Comparison of ENCODE assay signal across 9 cellular contexts in genomic region chr3:42535981-42536784, GRCh38. TPM values are rescaled to one million over a fixed set of nuclear protein-coding genes. Genes with fewer than 3 reads are reported as not detected.
DNase-seq lines count a peak whose midpoint lies in the region; ATAC-seq, FAIRE-seq and TF ChIP-seq lines count a peak whose summit lies in the region.
"Had no signal": no experiment of that assay in that cellular context is flagged by ENCODE, and none has a peak within 500 bp of the region (broad histone marks: within the 10 kb centered on the region; RNA-seq: fewer than 3 reads in every experiment).

No MANE protein-coding gene starts in this region.

- no peaks in the 10 kb centered on the region for H3K9me3 Mint-ChIP-seq in activated naive CD8-positive, alpha-beta T cell treated with anti-CD3 and anti-CD28 coated beads for 36 hours
- no peaks in the 10 kb centered on the region for H3K9me3 Mint-ChIP-seq in type B pancreatic cell

- no peaks in the 10 kb centered on the region for H4K20me1 ChIP-seq in keratinocyte (ENCODE audit: control insufficient read depth, extremely low read depth, insufficient read depth, low read length)

- H3K36me3 ChIP-seq in keratinocyte (ENCODE audit: control insufficient read depth in 2 of 2, extremely low read depth in 1 of 2, insufficient read depth in 2 of 2, low read length in 2 of 2), result no peaks in the 10 kb centered on the region

- H3K79me2 ChIP-seq in keratinocyte (ENCODE audit: control insufficient read depth, insufficient read depth, low read length), result no peaks in the 10 kb centered on the region

- no peak overlapping the region for H3K4me2 ChIP-seq in keratinocyte (ENCODE audit: control insufficient read depth, extremely low read depth, insufficient read depth, low read depth, low read length)

- no peak overlapping the region for H3K9ac ChIP-seq in keratinocyte (ENCODE audit: control insufficient read depth, extremely low read depth, insufficient read depth, low read length)

- H3K9me1 ChIP-seq in keratinocyte (ENCODE audit: control insufficient read depth, extremely low read depth, insufficient read depth, low read length), result no peaks in the 10 kb centered on the region

- FAIRE-seq in keratinocyte (lab: Jason Lieb, UNC), result peak; percentile 29

- H2AFZ ChIP-seq in keratinocyte (ENCODE audit: control insufficient read depth, low read length), result no peak overlapping the region

- dilution Hi-C loops in keratinocyte (cut with MboI; ENCODE audit: extremely low pct_ligation_motif_present, low sequenced_read_pairs), result no loop called here

- H3K4me1 ChIP-seq in keratinocyte (ENCODE audit: control insufficient read depth, extremely low read depth, insufficient read depth, low read length), result peaks cover 5% of the 10 kb centered on the region

- peaks cover 22% of the 10 kb centered on the region for H3K4me1 Mint-ChIP-seq in activated naive CD8-positive, alpha-beta T cell treated with anti-CD3 and anti-CD28 coated beads for 36 hours
- no peaks in the 10 kb centered on the region for H3K4me1 Mint-ChIP-seq in type B pancreatic cell (ENCODE audit: unreplicated experiment)

- TF ChIP-seq CTCF in keratinocyte (optimal IDR thresholded peaks at IDR 0.05 in 1 of 3, IDR thresholded peaks at IDR 0.05 in 1 of 3, conservative IDR thresholded peaks at IDR 0.05 in 1 of 3; ENCODE audit: extremely low read depth in 1 of 3, insufficient read depth in 2 of 3, low read length in 3 of 3) (peak; percentile 58 to 67 (median 65)), type B pancreatic cell (conservative IDR thresholded peaks at IDR 0.05) (peak; percentile 55)

- no peak for ATAC-seq in GM18868 (IDR thresholded peaks at IDR 0.05; ENCODE audit: unreplicated experiment)

- H3K9me3 ChIP-seq in keratinocyte (ENCODE audit: control insufficient read depth, low read depth, low read length), result no peaks in the 10 kb centered on the region

- peak; percentile 34 for DNase-seq in activated CD8-positive, alpha-beta memory T cell treated with anti-CD3 and anti-CD28 coated beads, Interleukin-2, amount 50 U/mL, for 4 hours
- DNase-seq in activated CD8-positive, alpha-beta memory T cell treated with anti-CD3 and anti-CD28 coated beads, Interleukin-2, amount 50 U/mL, for 48 hours, result no peak
- DNase-seq in NCI-H526 treated with DMSO at 0.1 percent for 48 hours (lab: John Stamatoyannopoulos, UW) (peak; percentile 12), keratinocyte (ENCODE audit: low read depth, low spot score) (no peak), type B pancreatic cell (ENCODE audit: extremely low spot score, unreplicated experiment) (no peak), SK-N-DZ (ENCODE audit: low spot score) (no peak)
- peak; percentile 35 for DNase-seq in activated naive CD8-positive, alpha-beta T cell treated with anti-CD3 and anti-CD28 coated beads for 36 hours

- H3K36me3 Mint-ChIP-seq in activated naive CD8-positive, alpha-beta T cell treated with anti-CD3 and anti-CD28 coated beads for 36 hours, result peaks cover 4% of the 10 kb centered on the region
- H3K36me3 Mint-ChIP-seq in type B pancreatic cell, result no peaks in the 10 kb centered on the region

- H3K27me3 Mint-ChIP-seq in activated naive CD8-positive, alpha-beta T cell treated with anti-CD3 and anti-CD28 coated beads for 36 hours, result no peaks in the 10 kb centered on the region
- peaks cover 3% of the 10 kb centered on the region for H3K27me3 Mint-ChIP-seq in type B pancreatic cell
- H3K27me3 Mint-ChIP-seq: activated naive CD8-positive, alpha-beta T cell had no signal

- H3K27me3 ChIP-seq in keratinocyte (ENCODE audit: control insufficient read depth, extremely low read depth, insufficient read depth, low read length), result no peaks in the 10 kb centered on the region

- H3K4me3 Mint-ChIP-seq in activated naive CD8-positive, alpha-beta T cell treated with anti-CD3 and anti-CD28 coated beads for 36 hours, result no peak overlapping the region
- H3K4me3 Mint-ChIP-seq in type B pancreatic cell, result no peak overlapping the region
- H3K4me3 Mint-ChIP-seq: activated naive CD8-positive, alpha-beta T cell had no signal

- H3K27ac ChIP-seq in keratinocyte (ENCODE audit: control insufficient read depth, insufficient read depth, low read length), result no peak overlapping the region

- H3K27ac Mint-ChIP-seq in activated naive CD8-positive, alpha-beta T cell treated with anti-CD3 and anti-CD28 coated beads for 36 hours, result no peak overlapping the region
- H3K27ac Mint-ChIP-seq in type B pancreatic cell, result no peak overlapping the region
- H3K27ac Mint-ChIP-seq: activated naive CD8-positive, alpha-beta T cell had no signal

- H3K4me3 ChIP-seq in keratinocyte (ENCODE audit: control insufficient read depth in 2 of 3, extremely low read depth in 1 of 3, insufficient read depth in 2 of 3, low read depth in 1 of 3, low read length in 3 of 3), result no peak overlapping the region

RNA-seq across cellular contexts. Expression of gene VIPR1, which starts 33.7 kb away (rescaled TPM):
- total RNA-seq in activated naive CD8-positive, alpha-beta T cell treated with anti-CD3 and anti-CD28 coated beads for 36 hours, result 1 to 10 TPM; 6.0 to 6.6 TPM
- polyA plus RNA-seq in keratinocyte, result 4.5 to 10.0 TPM (median 8.5 TPM) in 3 replicates
- polyA plus RNA-seq in keratinocyte (2011; ENCODE audit: low read depth), result 4.2 TPM
- 5.8 and 6.4 TPM in 2 replicates for polyA plus RNA-seq in keratinocyte (2011; cell fraction: cytosol; rRNA removed)
- polyA plus RNA-seq in keratinocyte (2011; cell fraction: nucleus; rRNA removed), result 34.3 and 50.3 TPM in 2 replicates
- polyA plus RNA-seq in keratinocyte (2012; ENCODE audit: low replicate concordance), result 7.3 and 13.0 TPM in 2 replicates
- 8.1 to 27.4 TPM (median 13.3 TPM) in 3 replicates for polyA minus RNA-seq in keratinocyte
- polyA minus RNA-seq in keratinocyte (2011; cell fraction: cytosol; rRNA and poly(A)+ RNA removed), result 12.7 TPM
- polyA minus RNA-seq in keratinocyte (2011; cell fraction: nucleus; rRNA and poly(A)+ RNA removed), result 22.4 and 27.5 TPM in 2 replicates
- total RNA-seq in type B pancreatic cell (ENCODE audit: low replicate concordance), result 4.7 and 5.6 TPM in 2 replicates
- polyA plus RNA-seq in SK-N-DZ (2014; cell fraction: cytosol; rRNA removed), result 0.15 TPM in 1 of 2 replicates, not detected in the other
- polyA plus RNA-seq in SK-N-DZ (2014; cell fraction: nucleus; rRNA removed), result 0.19 and 1.4 TPM in 2 replicates

RNA-seq across cellular contexts. Expression of gene SEC22C, which starts 45.6 kb away (rescaled TPM):
- total RNA-seq in activated naive CD8-positive, alpha-beta T cell treated with anti-CD3 and anti-CD28 coated beads for 36 hours, result 10 to 100 TPM; 40.0 to 42.3 TPM
- polyA plus RNA-seq in keratinocyte, result 45.3 to 58.4 TPM (median 54.9 TPM) in 3 replicates
- polyA plus RNA-seq in keratinocyte (2011; ENCODE audit: low read depth), result 11.3 TPM
- polyA plus RNA-seq in keratinocyte (2011; cell fraction: cytosol; rRNA removed), result 37.6 and 51.8 TPM in 2 replicates
- 39.3 and 43.7 TPM in 2 replicates for polyA plus RNA-seq in keratinocyte (2011; cell fraction: nucleus; rRNA removed)
- 28.4 and 46.8 TPM in 2 replicates for polyA plus RNA-seq in keratinocyte (2012; ENCODE audit: low replicate concordance)
- polyA minus RNA-seq in keratinocyte, result 33.4 to 38.6 TPM (median 35.7 TPM) in 3 replicates
- polyA minus RNA-seq in keratinocyte (2011; cell fraction: cytosol; rRNA and poly(A)+ RNA removed), result 29.7 TPM
- polyA minus RNA-seq in keratinocyte (2011; cell fraction: nucleus; rRNA and poly(A)+ RNA removed), result 18.0 and 34.1 TPM in 2 replicates
- total RNA-seq in type B pancreatic cell (ENCODE audit: low replicate concordance), result 21.5 and 38.1 TPM in 2 replicates
- polyA plus RNA-seq in SK-N-DZ (2014; cell fraction: cytosol; rRNA removed), result 41.0 and 48.4 TPM in 2 replicates
- polyA plus RNA-seq in SK-N-DZ (2014; cell fraction: nucleus; rRNA removed), result 26.8 and 32.7 TPM in 2 replicates

RNA-seq across cellular contexts. Expression of gene SS18L2, which starts 54.5 kb away (rescaled TPM):
- 10 to 100 TPM; 77.2 to 78.7 TPM for total RNA-seq in activated naive CD8-positive, alpha-beta T cell treated with anti-CD3 and anti-CD28 coated beads for 36 hours
- 27.6 to 48.3 TPM (median 36.2 TPM) in 3 replicates for polyA plus RNA-seq in keratinocyte
- polyA plus RNA-seq in keratinocyte (2011; ENCODE audit: low read depth), result 3.6 TPM
- polyA plus RNA-seq in keratinocyte (2011; cell fraction: cytosol; rRNA removed), result 22.6 and 43.4 TPM in 2 replicates
- 13.4 and 17.6 TPM in 2 replicates for polyA plus RNA-seq in keratinocyte (2011; cell fraction: nucleus; rRNA removed)
- polyA plus RNA-seq in keratinocyte (2012; ENCODE audit: low replicate concordance), result 32.7 and 36.5 TPM in 2 replicates
- 8.1 to 17.5 TPM (median 13.3 TPM) in 3 replicates for polyA minus RNA-seq in keratinocyte
- polyA minus RNA-seq in keratinocyte (2011; cell fraction: cytosol; rRNA and poly(A)+ RNA removed), result 22.1 TPM
- polyA minus RNA-seq in keratinocyte (2011; cell fraction: nucleus; rRNA and poly(A)+ RNA removed), result 1.7 and 4.3 TPM in 2 replicates
- 32.5 and 33.4 TPM in 2 replicates for total RNA-seq in type B pancreatic cell (ENCODE audit: low replicate concordance)
- polyA plus RNA-seq in SK-N-DZ (2014; cell fraction: cytosol; rRNA removed), result 38.6 and 38.8 TPM in 2 replicates
- polyA plus RNA-seq in SK-N-DZ (2014; cell fraction: nucleus; rRNA removed), result 25.7 and 37.1 TPM in 2 replicates

Comparison
In these comparisons a context has a peak if more than half of its experiments do, and no peak if none do; other contexts are left out.
1. DNase-seq: peak in activated CD8-positive, alpha-beta memory T cell treated with anti-CD3 and anti-CD28 coated beads, Interleukin-2, amount 50 U/mL, for 4 hours (single experiment), NCI-H526 treated with DMSO at 0.1 percent for 48 hours (single experiment) and activated naive CD8-positive, alpha-beta T cell treated with anti-CD3 and anti-CD28 coated beads for 36 hours (single experiment); none in activated CD8-positive, alpha-beta memory T cell treated with anti-CD3 and anti-CD28 coated beads, Interleukin-2, amount 50 U/mL, for 48 hours (single experiment), keratinocyte (single experiment), type B pancreatic cell (single experiment) and SK-N-DZ (single experiment).